ENCODE assay signal across 8 cellular contexts in the genomic region with DNA sequence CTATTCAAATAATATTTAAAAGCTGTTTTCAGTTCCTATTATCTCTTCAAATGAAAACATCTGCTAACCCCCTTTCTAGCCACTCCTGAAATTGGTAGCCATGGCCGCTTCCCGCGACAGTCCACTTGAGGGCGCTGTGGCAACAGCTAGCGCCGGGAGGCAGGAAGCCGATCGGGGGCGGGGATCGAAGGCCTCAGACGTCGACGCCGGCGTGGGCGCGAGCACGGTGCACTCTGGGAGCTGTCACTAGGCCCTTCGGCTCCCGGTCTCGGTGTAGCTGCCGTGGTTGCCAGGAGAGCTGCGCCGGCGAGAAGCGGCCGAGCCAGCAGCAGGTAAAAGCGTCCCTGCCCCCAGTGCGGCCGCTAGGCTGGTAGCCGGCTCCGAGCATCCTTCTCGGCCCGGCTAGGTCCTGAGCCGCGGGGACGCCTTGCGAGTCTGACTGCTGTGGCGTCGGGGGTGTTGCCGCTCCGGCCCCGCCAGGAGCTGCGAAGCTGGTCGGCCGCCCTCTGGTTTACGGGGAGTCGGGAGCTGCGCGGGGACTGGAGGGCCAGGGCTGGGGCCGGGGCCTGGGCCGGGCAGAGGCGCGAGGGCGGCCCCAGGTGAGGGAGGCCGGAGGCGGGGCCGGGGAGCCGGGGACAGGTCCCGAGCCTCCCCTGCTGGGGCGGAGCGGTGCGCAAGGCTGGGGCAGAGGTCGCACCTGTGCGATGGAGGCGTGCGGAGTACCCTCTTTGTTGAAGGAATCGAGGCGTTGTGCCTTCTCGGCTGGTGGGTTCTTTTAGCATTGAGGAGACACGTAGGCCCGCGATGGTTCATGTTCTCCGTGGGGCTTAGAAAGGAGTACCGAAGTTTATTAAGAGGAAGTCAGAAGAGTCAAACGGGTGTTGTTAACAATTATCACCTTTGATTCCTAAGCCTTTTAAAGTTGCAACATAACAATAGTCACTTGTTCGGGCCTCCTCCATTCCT. TPM values are rescaled to one million over a fixed set of nuclear protein-coding genes. Genes with fewer than 3 reads are reported as not detected.
DNase-seq lines count a peak whose midpoint lies in the region; ATAC-seq and TF ChIP-seq lines count a peak whose summit lies in the region.

A gene with protein sequence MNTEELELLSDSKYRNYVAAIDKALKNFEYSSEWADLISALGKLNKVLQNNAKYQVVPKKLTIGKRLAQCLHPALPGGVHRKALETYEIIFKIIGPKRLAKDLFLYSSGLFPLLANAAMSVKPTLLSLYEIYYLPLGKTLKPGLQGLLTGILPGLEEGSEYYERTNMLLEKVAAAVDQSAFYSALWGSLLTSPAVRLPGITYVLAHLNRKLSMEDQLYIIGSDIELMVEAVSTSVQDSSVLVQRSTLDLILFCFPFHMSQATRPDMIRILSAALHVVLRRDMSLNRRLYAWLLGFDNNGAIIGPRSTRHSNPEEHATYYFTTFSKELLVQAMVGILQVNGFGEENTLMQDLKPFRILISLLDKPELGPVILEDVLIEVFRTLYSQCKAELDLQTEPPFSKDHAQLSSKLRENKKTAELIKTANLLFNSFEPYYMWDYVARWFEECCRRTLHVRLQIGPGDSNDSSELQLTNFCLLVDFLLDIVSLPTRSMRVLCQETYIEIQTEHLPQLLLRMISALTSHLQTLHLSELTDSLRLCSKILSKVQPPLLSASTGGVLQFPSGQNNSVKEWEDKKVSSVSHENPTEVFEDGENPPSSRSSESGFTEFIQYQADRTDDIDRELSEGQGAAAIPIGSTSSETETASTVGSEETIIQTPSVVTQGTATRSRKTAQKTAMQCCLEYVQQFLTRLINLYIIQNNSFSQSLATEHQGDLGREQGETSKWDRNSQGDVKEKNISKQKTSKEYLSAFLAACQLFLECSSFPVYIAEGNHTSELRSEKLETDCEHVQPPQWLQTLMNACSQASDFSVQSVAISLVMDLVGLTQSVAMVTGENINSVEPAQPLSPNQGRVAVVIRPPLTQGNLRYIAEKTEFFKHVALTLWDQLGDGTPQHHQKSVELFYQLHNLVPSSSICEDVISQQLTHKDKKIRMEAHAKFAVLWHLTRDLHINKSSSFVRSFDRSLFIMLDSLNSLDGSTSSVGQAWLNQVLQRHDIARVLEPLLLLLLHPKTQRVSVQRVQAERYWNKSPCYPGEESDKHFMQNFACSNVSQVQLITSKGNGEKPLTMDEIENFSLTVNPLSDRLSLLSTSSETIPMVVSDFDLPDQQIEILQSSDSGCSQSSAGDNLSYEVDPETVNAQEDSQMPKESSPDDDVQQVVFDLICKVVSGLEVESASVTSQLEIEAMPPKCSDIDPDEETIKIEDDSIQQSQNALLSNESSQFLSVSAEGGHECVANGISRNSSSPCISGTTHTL (N-terminal part only) (plus strand): TSS at position 224 of the 966 bp plus-strand sequence. CDS start 29,307 bp downstream, outside the sequence.

- peaks cover 41% of the 10 kb centered on the region for H3F3A ChIP-seq in SU-DHL-6 (ENCODE audit: insufficient read depth)

- H2AFZ ChIP-seq in SU-DHL-6 (ENCODE audit: low read depth, low read length, severe bottlenecking), result peak within 1 kb of the TSS; percentile 93

- peak within 1 kb of the TSS; percentile 73 for H3K4me3 ChIP-seq in SU-DHL-6 (ENCODE audit: insufficient read depth, low read length, poor library complexity, severe bottlenecking)
- peak within 1 kb of the TSS; percentile 95 for H3K4me3 ChIP-seq in ovary
- H3K4me3 ChIP-seq in thyroid gland (replicated peaks in 1 of 3), result peak within 1 kb of the TSS; percentile 38 to 90 (median 80)

- no peaks in the 10 kb centered on the region for H3K27me3 ChIP-seq in SU-DHL-6 (ENCODE audit: low read length)
- H3K27me3 ChIP-seq in ovary, result no peaks in the 10 kb centered on the region
- no peaks in the 10 kb centered on the region for H3K27me3 ChIP-seq in thyroid gland

- intact Hi-C loops in head of caudate nucleus (cut with DNase I), result loop anchor here (5.0 kb wide), 3 partner anchors 125 to 450 kb away; partner anchors contain the start of genes PGM3 and RWDD2A
- intact Hi-C loops in ovary (cut with DNase I), result loop anchor here (5.0 to 10.0 kb wide), 6 partner anchors 125 to 823 kb away; partner anchors contain the start of genes PRSS35 (in 2 of the 4), IBTK (in 1 of the 4), PGM3 (in 1 of the 4) and RWDD2A (in 1 of the 4)
- intact Hi-C loops in thyroid gland (cut with DNase I), result loop anchor here (10.0 kb wide), 2 partner anchors 127 to 447 kb away; partner anchors contain the start of genes PGM3, PRSS35 and RWDD2A

- no peaks in the 10 kb centered on the region for H3K9me2 ChIP-seq in SU-DHL-6 (replicated peaks; ENCODE audit: insufficient read depth, low read length)

- TF ChIP-seq POLR2A in ovary (IDR thresholded peaks at IDR 0.05) (peak; percentile 46), thyroid gland (IDR thresholded peaks at IDR 0.05) (peak in 1 of 2 donors; percentile 85)

- H3K27ac ChIP-seq in SU-DHL-6 (ENCODE audit: low read depth, low read length) (peak within 1 kb of the TSS; percentile 82), ovary (peak within 1 kb of the TSS; percentile 76 to 77), thyroid gland (peak within 1 kb of the TSS; percentile 70 to 91 (median 86))

- ATAC-seq in HG02759 (IDR thresholded peaks at IDR 0.05; ENCODE audit: unreplicated experiment), result peak; percentile 85

- TF ChIP-seq EP300 in ovary (IDR thresholded peaks at IDR 0.05), result no peak

- H3K36me3 ChIP-seq in SU-DHL-6 (ENCODE audit: low read length), result no peaks in the 10 kb centered on the region
- no peaks in the 10 kb centered on the region for H3K36me3 ChIP-seq in ovary
- H3K36me3 ChIP-seq in thyroid gland, result no peaks in the 10 kb centered on the region

- TF ChIP-seq CTCF in GM12873 (IDR thresholded peaks at IDR 0.05; ENCODE audit: insufficient read depth, low read depth, low read length, missing control alignments), result peak; percentile 86
- peak; percentile 95 for TF ChIP-seq CTCF in SU-DHL-6 (IDR thresholded peaks at IDR 0.05; ENCODE audit: insufficient read depth, low read length, poor library complexity, severe bottlenecking)
- peak; percentile 85 to 99 (median 90) for TF ChIP-seq CTCF in ovary (IDR thresholded peaks at IDR 0.05)
- TF ChIP-seq CTCF in thyroid gland (IDR thresholded peaks at IDR 0.05), result peak; percentile 81 to 97 (median 92)

- peaks cover 73% of the 10 kb centered on the region for H3K79me2 ChIP-seq in SU-DHL-6 (ENCODE audit: insufficient read depth, low read length)

- no peaks in the 10 kb centered on the region for H3K9me3 ChIP-seq in SU-DHL-6 (ENCODE audit: insufficient read depth, low read length)
- no peaks in the 10 kb centered on the region for H3K9me3 ChIP-seq in ovary
- H3K9me3 ChIP-seq in thyroid gland, result no peaks in the 10 kb centered on the region

- WGBS in ovary, 3 donors, result 0 to 1% (median 0%) methylated on average over 75 to 77 of the region's 77 CpGs
- 0% methylated on average over 29 to 30 of the region's 77 CpGs for WGBS in thyroid gland, 2 donors

- no peaks in the 10 kb centered on the region for H4K20me1 ChIP-seq in SU-DHL-6 (ENCODE audit: low read depth, low read length)

- peaks cover 2% of the 10 kb centered on the region for H3K4me1 ChIP-seq in ovary (ENCODE audit: insufficient read depth)
- H3K4me1 ChIP-seq in thyroid gland, result peaks cover 18 to 32% of the 10 kb centered on the region in 2 donors

- peak within 1 kb of the TSS; percentile 96 for H3K4me2 ChIP-seq in SU-DHL-6 (ENCODE audit: low read depth, low read length, poor library complexity, severe bottlenecking)

- DNase-seq in NCI-H128 (lab: John Stamatoyannopoulos, UW; ENCODE audit: unreplicated experiment) (peak; percentile 92), head of caudate nucleus (peak; percentile 91 to 99 (median 97)), ovary (peak; percentile 92 to 96 (median 95)), thyroid gland (peak; percentile 98 to 99)
- peak; percentile 97 for DNase-seq in activated naive CD8-positive, alpha-beta T cell treated with anti-CD3 and anti-CD28 coated beads, Interleukin-2, amount 50 U/mL, for 16 hours (ENCODE audit: low read depth, low spot score)

- peak within 1 kb of the TSS; percentile 73 for H3K9ac ChIP-seq in SU-DHL-6 (ENCODE audit: low read length)

RNA-seq across cellular contexts. Expression of the gene that starts here (rescaled TPM):
- 10 to 100 TPM; 24.3 to 32.9 (median 28.5) TPM for total RNA-seq in ovary
- 10 to 100 TPM in 1 of 2 donors, 1 to 10 TPM in 1; 7.8 to 15.5 TPM for polyA plus RNA-seq in ovary
- 10 to 100 TPM; 31.6 to 58.4 (median 54.2) TPM for total RNA-seq in thyroid gland

Comparison
In these comparisons a context has a peak if more than half of its experiments do, and no peak if none do; other contexts are left out.
1. Peak in every context shown above with its lines: DNase-seq, ATAC-seq, H3K4me3 ChIP-seq and H3K27ac ChIP-seq.